Comparison of ENCODE assay signal across 23 cellular contexts in genomic region chr21:26451014-26451740, GRCh38.
"Had no signal": no experiment of that assay in that cellular context is flagged by ENCODE, and none has a peak within 500 bp of the region (broad histone marks: within the 10 kb centered on the region; RNA-seq: fewer than 3 reads in every experiment).

No MANE protein-coding gene starts in this region.

- H3K4me1 ChIP-seq: breast epithelium, heart left ventricle, right lobe of liver had no signal

- H3K9me3 ChIP-seq: breast epithelium, heart left ventricle, right lobe of liver, thoracic aorta had no signal

- H3K4me3 ChIP-seq: breast epithelium, heart left ventricle, neural progenitor cell, right lobe of liver, thoracic aorta had no signal

- H3K36me3 ChIP-seq: breast epithelium, heart left ventricle, neural progenitor cell, right lobe of liver, thoracic aorta had no signal

- H3K9ac ChIP-seq: neural progenitor cell had no signal

- H3K27ac ChIP-seq: breast epithelium, heart left ventricle, neural progenitor cell, right lobe of liver, thoracic aorta had no signal

- DNase-seq: activated CD4-positive, alpha-beta T cell treated with anti-CD3 and anti-CD28 coated beads, Interleukin-2, amount 10 ng/mL, durations not matched to agents 7 days and 5 days; activated CD4-positive, CD25-positive, alpha-beta regulatory T cell treated with anti-CD3 and anti-CD28 coated beads, Interleukin-2, amount 50 U/mL, for 72 hours; activated CD8-positive, alpha-beta T cell treated with anti-CD3 and anti-CD28 coated beads for 36 hours; activated effector memory CD4-positive, alpha-beta T cell treated with anti-CD3 and anti-CD28 coated beads, Interleukin-2, amount 50 U/mL, for 16 hours; activated naive CD4-positive, alpha-beta T cell treated with anti-CD3 and anti-CD28 coated beads, Interleukin-2, amount 10 ng/mL, durations not matched to agents 7 days and 5 days; amniotic stem cell; endodermal cell; heart left ventricle; hypothalamus; immature natural killer cell; mesendoderm; natural killer cell; occipital lobe; posterior cingulate gyrus; right lobe of liver; stimulated activated CD4-positive, alpha-beta T cell treated with anti-CD3 and anti-CD28 coated beads, Interleukin-2, amount 100 ng/mL, for 48 hours; stimulated activated naive CD8-positive, alpha-beta T cell treated with anti-CD3 and anti-CD28 coated beads, Interleukin-15, Interleukin-2, amounts not matched to agents 100 U/mL and 50 U/mL, for 24 hours; T-helper 17 cell; trophoblast cell had no signal

- H3K4me2 ChIP-seq: neural progenitor cell had no signal

- FAIRE-seq: urothelium cell line had no signal

- H3K27me3 ChIP-seq: breast epithelium, heart left ventricle, neural progenitor cell, right lobe of liver had no signal

- H2AFZ ChIP-seq: neural progenitor cell had no signal
